29 cellular contexts compared by ENCODE assay signal in the genomic region with DNA sequence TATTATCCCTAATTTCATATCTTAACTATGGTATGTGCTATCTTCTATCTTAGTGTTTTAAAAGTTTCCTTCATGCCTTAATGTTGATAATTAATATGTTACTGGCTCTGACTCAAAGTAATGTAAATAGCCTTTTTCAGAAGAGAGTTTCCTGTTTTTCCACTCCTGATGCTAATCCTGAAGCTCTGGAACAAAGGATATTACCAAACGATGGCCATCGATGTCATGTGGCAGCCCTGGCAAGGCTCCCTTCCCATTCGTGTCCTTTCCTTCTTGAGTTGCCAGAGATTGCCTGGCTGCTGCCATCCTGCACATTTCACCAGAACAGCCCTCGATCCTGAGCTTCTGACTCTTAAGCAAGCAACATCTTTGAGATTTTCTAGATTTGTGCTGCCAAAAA. TPM values are rescaled to one million over a fixed set of nuclear protein-coding genes. Genes with fewer than 3 reads are reported as not detected.
A peak's percentile ranks its signal among the peaks of the same experiment; 100 is the strongest.
DNase-seq lines count a peak whose midpoint lies in the region; ATAC-seq and TF ChIP-seq lines count a peak whose summit lies in the region.
"Had no signal": no experiment of that assay in that cellular context is flagged by ENCODE, and none has a peak within 500 bp of the region (broad histone marks: within the 10 kb centered on the region; RNA-seq: fewer than 3 reads in every experiment).

No MANE protein-coding gene starts in this region.

- H3K4me3 Mint-ChIP-seq in H9 = no peak overlapping the region
- H3K4me3 Mint-ChIP-seq in CD8-positive, alpha-beta T cell = no peak overlapping the region
- H3K4me3 Mint-ChIP-seq: activated CD4-positive, alpha-beta memory T cell treated with anti-CD3 and anti-CD28 coated beads, Interleukin-2, amount 10 ng/mL, durations not matched to agents 7 days and 5 days; activated naive CD4-positive, alpha-beta T cell treated with anti-CD3 and anti-CD28 coated beads, Interleukin-2, amount 50 U/mL, for 24 hours; activated T-helper 17 cell treated with anti-CD3 and anti-CD28 coated beads, Interleukin-2, amount 50 U/mL, for 72 hours; B cell; naive thymus-derived CD8-positive, alpha-beta T cell had no signal

- H3K27ac ChIP-seq in C4-2B = peak overlapping the region; percentile 44
- no peak overlapping the region for H3K27ac ChIP-seq in H9 (ENCODE audit: insufficient read length, low read depth, low read length)
- no peak overlapping the region for H3K27ac ChIP-seq in lower lobe of right lung
- H3K27ac ChIP-seq in CD8-positive, alpha-beta T cell (ENCODE audit: low read depth, low read length) = no peak overlapping the region
- no peak overlapping the region for H3K27ac ChIP-seq in gastrocnemius medialis
- H3K27ac ChIP-seq: breast epithelium, skin epidermis, tibial artery had no signal

- H3K79me1 ChIP-seq in H9 (ENCODE audit: insufficient read depth, low read depth, low read length, poor library complexity, severe bottlenecking) = no peaks in the 10 kb centered on the region

- no peak overlapping the region for H3K4me2 ChIP-seq in H9 (ENCODE audit: insufficient read depth, insufficient read length, low read length)

- no CpG with 5 or more reads among the region's 4 CpGs for WGBS in H9 (ENCODE audit: extremely low coverage, insufficient read length, low lambda C conversion rate)

- ATAC-seq in lower lobe of right lung = peak in 1 of 2 donors; percentile 31
- no peak for ATAC-seq in HG02610 (IDR thresholded peaks at IDR 0.05; ENCODE audit: unreplicated experiment)
- ATAC-seq in CD8-positive, alpha-beta T cell = no peak
- ATAC-seq in gastrocnemius medialis = no peak
- ATAC-seq: activated T-helper 17 cell treated with anti-CD3 and anti-CD28 coated beads, Interleukin-2, amount 50 U/mL, for 72 hours; GM12878; naive thymus-derived CD8-positive, alpha-beta T cell had no signal

- H4K5ac ChIP-seq in H9 (ENCODE audit: insufficient read length, low read depth, low read length) = no peak overlapping the region

- no peak overlapping the region for H2BK5ac ChIP-seq in H9 (ENCODE audit: insufficient read length, low read length)

- H3K23ac ChIP-seq in H9 (ENCODE audit: insufficient read length, low read depth, low read length) = no peak overlapping the region

- peaks cover 0 to 6% (median 5%) of the 10 kb centered on the region in 3 experiments; a peak in 5 of 7 replicates for H3K36me3 Mint-ChIP-seq in H9 (ENCODE audit: insufficient read depth in 1 of 3, low read depth in 3 of 3)
- H3K36me3 Mint-ChIP-seq in CD8-positive, alpha-beta T cell = no peaks in the 10 kb centered on the region
- H3K36me3 Mint-ChIP-seq: activated naive CD4-positive, alpha-beta T cell treated with anti-CD3 and anti-CD28 coated beads, Interleukin-2, amount 50 U/mL, for 24 hours; naive thymus-derived CD8-positive, alpha-beta T cell had no signal

- no peaks in the 10 kb centered on the region for H4K20me1 ChIP-seq in H9 (ENCODE audit: control insufficient read depth, insufficient read depth, insufficient read length)

- no peaks in the 10 kb centered on the region for H3K27me3 ChIP-seq in H9 (ENCODE audit: insufficient read depth, low read length)
- H3K27me3 ChIP-seq in lower lobe of right lung (ENCODE audit: low read depth) = no peaks in the 10 kb centered on the region
- no peaks in the 10 kb centered on the region for H3K27me3 ChIP-seq in CD8-positive, alpha-beta T cell (ENCODE audit: insufficient read depth, low read length)
- H3K27me3 ChIP-seq in gastrocnemius medialis = no peaks in the 10 kb centered on the region
- H3K27me3 ChIP-seq: breast epithelium, tibial artery had no signal

- peaks cover 4 to 5% of the 10 kb centered on the region in 2 experiments; a peak in 3 of 4 replicates for H3K4me1 Mint-ChIP-seq in H9
- H3K4me1 Mint-ChIP-seq in CD8-positive, alpha-beta T cell (ENCODE audit: low read depth) = no peaks in the 10 kb centered on the region
- H3K4me1 Mint-ChIP-seq: activated CD4-positive, alpha-beta memory T cell treated with anti-CD3 and anti-CD28 coated beads, Interleukin-2, amount 10 ng/mL, durations not matched to agents 7 days and 5 days; activated naive CD4-positive, alpha-beta T cell treated with anti-CD3 and anti-CD28 coated beads, Interleukin-2, amount 50 U/mL, for 24 hours; activated T-helper 17 cell treated with anti-CD3 and anti-CD28 coated beads, Interleukin-2, amount 50 U/mL, for 72 hours; B cell; naive thymus-derived CD8-positive, alpha-beta T cell had no signal

- TF ChIP-seq CTCF in C4-2B (conservative IDR thresholded peaks at IDR 0.05) (no peak), H9 (conservative IDR thresholded peaks at IDR 0.05) (no peak), lower lobe of right lung (IDR thresholded peaks at IDR 0.05) (no peak), gastrocnemius medialis (IDR thresholded peaks at IDR 0.05 in 4 of 5, conservative IDR thresholded peaks at IDR 0.05 in 1 of 5) (no peak)
- TF ChIP-seq CTCF in CD8-positive, alpha-beta T cell (IDR thresholded peaks at IDR 0.05) = no peak

- no peak for TF ChIP-seq POLR2A in gastrocnemius medialis (IDR thresholded peaks at IDR 0.05)

- H3K9me3 ChIP-seq in H9 (ENCODE audit: control insufficient read depth, low read depth, low read length) (no peaks in the 10 kb centered on the region), lower lobe of right lung (no peaks in the 10 kb centered on the region), gastrocnemius medialis (no peaks in the 10 kb centered on the region)
- H3K9me3 ChIP-seq in CD8-positive, alpha-beta T cell (ENCODE audit: low read length) = no peaks in the 10 kb centered on the region
- H3K9me3 ChIP-seq: breast epithelium, tibial artery had no signal

- H2BK15ac ChIP-seq in H9 (ENCODE audit: low read depth, low read length) = no peak overlapping the region

- no peak overlapping the region for H2BK20ac ChIP-seq in H9 (ENCODE audit: low read depth, low read length, poor library complexity, severe bottlenecking)

- intact Hi-C loops in lower lobe of right lung (cut with DNase I) = no loop called here
- intact Hi-C loops in CD8-positive, alpha-beta T cell (cut with DNase I, micrococcal nuclease) = no loop called here
- intact Hi-C loops in gastrocnemius medialis (cut with DNase I; ENCODE audit: low total_unique reads) = no loop called here

- H3K14ac ChIP-seq in H9 (ENCODE audit: insufficient read depth, low read length) = no peak overlapping the region

- peaks cover 0 to 8% of the 10 kb centered on the region in 2 experiments; a peak in 2 of 5 replicates for H3K9me3 Mint-ChIP-seq in H9
- H3K9me3 Mint-ChIP-seq in CD8-positive, alpha-beta T cell = no peaks in the 10 kb centered on the region
- H3K9me3 Mint-ChIP-seq: activated naive CD4-positive, alpha-beta T cell treated with anti-CD3 and anti-CD28 coated beads, Interleukin-2, amount 50 U/mL, for 24 hours had no signal

- no peak overlapping the region for H3K18ac ChIP-seq in H9 (ENCODE audit: insufficient read length, low read depth, low read length)

- no peaks in the 10 kb centered on the region for H3K23me2 ChIP-seq in H9 (ENCODE audit: insufficient read length, low read depth, low read length, poor library complexity, severe bottlenecking)

- H3K79me2 ChIP-seq in H9 (ENCODE audit: insufficient read depth, low read length) = no peaks in the 10 kb centered on the region

- H3K4me3 ChIP-seq in lower lobe of right lung = no peak overlapping the region
- no peak overlapping the region for H3K4me3 ChIP-seq in CD8-positive, alpha-beta T cell (ENCODE audit: low read depth, low read length)
- no peak overlapping the region for H3K4me3 ChIP-seq in gastrocnemius medialis
- H3K4me3 ChIP-seq: breast epithelium, GM12878, skin epidermis, tibial artery had no signal

- no peak overlapping the region for H3K56ac ChIP-seq in H9 (ENCODE audit: insufficient read length, low read depth, low read length)

- no peak overlapping the region for H3K9ac ChIP-seq in H9 (ENCODE audit: extremely low read depth, insufficient read length, low read length)

- no peaks in the 10 kb centered on the region for H3K4me1 ChIP-seq in H9 (ENCODE audit: insufficient read depth, low read length)
- H3K4me1 ChIP-seq in lower lobe of right lung = peaks cover 6% of the 10 kb centered on the region
- H3K4me1 ChIP-seq in CD8-positive, alpha-beta T cell (ENCODE audit: insufficient read depth, low read length) = no peaks in the 10 kb centered on the region
- no peaks in the 10 kb centered on the region for H3K4me1 ChIP-seq in gastrocnemius medialis
- H3K4me1 ChIP-seq: breast epithelium, tibial artery had no signal

- H4K91ac ChIP-seq in H9 (ENCODE audit: insufficient read length, low read depth, low read length) = no peak overlapping the region

- no peak overlapping the region for H2AK5ac ChIP-seq in H9 (ENCODE audit: insufficient read length, low read length)

- H3K27ac Mint-ChIP-seq in H9 = peak overlapping the region in 2 of 3 experiments; percentile 82 to 94; a peak in 2 of 7 replicates
- H3K27ac Mint-ChIP-seq in CD8-positive, alpha-beta T cell = no peak overlapping the region
- H3K27ac Mint-ChIP-seq: activated CD4-positive, alpha-beta memory T cell treated with anti-CD3 and anti-CD28 coated beads, Interleukin-2, amount 10 ng/mL, durations not matched to agents 7 days and 5 days; activated naive CD4-positive, alpha-beta T cell treated with anti-CD3 and anti-CD28 coated beads, Interleukin-2, amount 50 U/mL, for 24 hours; activated T-helper 17 cell treated with anti-CD3 and anti-CD28 coated beads, Interleukin-2, amount 50 U/mL, for 72 hours; B cell; naive thymus-derived CD8-positive, alpha-beta T cell had no signal

- H3K27me3 Mint-ChIP-seq in H9 (ENCODE audit: low read depth) = no peaks in the 10 kb centered on the region
- no peaks in the 10 kb centered on the region for H3K27me3 Mint-ChIP-seq in CD8-positive, alpha-beta T cell (ENCODE audit: low read depth)
- H3K27me3 Mint-ChIP-seq: activated CD4-positive, alpha-beta memory T cell treated with anti-CD3 and anti-CD28 coated beads, Interleukin-2, amount 10 ng/mL, durations not matched to agents 7 days and 5 days; activated naive CD4-positive, alpha-beta T cell treated with anti-CD3 and anti-CD28 coated beads, Interleukin-2, amount 50 U/mL, for 24 hours; activated T-helper 17 cell treated with anti-CD3 and anti-CD28 coated beads, Interleukin-2, amount 50 U/mL, for 72 hours; B cell; naive thymus-derived CD8-positive, alpha-beta T cell had no signal

- DNase-seq in H9 (no peak), cerebellum (ENCODE audit: low spot score) (peak; percentile 44), lower lobe of right lung (peak; percentile 46), gastrocnemius medialis (no peak)
- DNase-seq in stimulated activated CD4-positive, alpha-beta T cell treated with anti-CD3 and anti-CD28 coated beads, Interleukin-12 subunit alpha, Interleukin-12 subunit beta, amount 100 ng/mL, for 4 hours = no peak
- DNase-seq in CD8-positive, alpha-beta T cell = no peak
- DNase-seq: activated CD4-positive, alpha-beta memory T cell treated with anti-CD3 and anti-CD28 coated beads, Interleukin-2, amount 10 ng/mL, durations not matched to agents 7 days and 5 days; activated CD4-positive, CD25-positive, alpha-beta regulatory T cell treated with anti-CD3 and anti-CD28 coated beads, Interleukin-2, amount 50 U/mL, for 72 hours; amygdala; islet precursor cell; Kasumi-1; midbrain; naive thymus-derived CD8-positive, alpha-beta T cell; NCI-H526 treated with DMSO at 0.1 percent for 48 hours; occipital lobe; retina; stimulated activated CD4-positive, alpha-beta T cell treated with anti-CD3 and anti-CD28 coated beads, Interleukin-1b, Interleukin-23, amount 100 ng/mL, for 48 hours; stimulated activated CD8-positive, alpha-beta memory T cell treated with anti-CD3 and anti-CD28 coated beads, Interleukin-4, amount 100 ng/mL, for 48 hours; T-helper 1 cell; tibial artery had no signal

- in situ Hi-C loops in gastrocnemius medialis (cut with MboI; ENCODE audit: low sequenced_read_pairs in 4 of 4) = no loop called here

- CTCF ChIA-PET in CD8-positive, alpha-beta T cell (lab: Charles Lee) = no interaction called here

- no peak overlapping the region for H2BK120ac ChIP-seq in H9 (ENCODE audit: low read depth, low read length, poor library complexity, severe bottlenecking)

- H3K4ac ChIP-seq in H9 (ENCODE audit: low read depth, low read length) = no peak overlapping the region

- H3T11ph ChIP-seq in H9 (ENCODE audit: low read length) = no peak overlapping the region

- no peak overlapping the region for H2BK12ac ChIP-seq in H9 (ENCODE audit: insufficient read length, low read depth, low read length)

- POLR2A ChIA-PET in CD8-positive, alpha-beta T cell (lab: Charles Lee) = no interaction called here

- H3K36me3 ChIP-seq in lower lobe of right lung (no peaks in the 10 kb centered on the region), gastrocnemius medialis (no peaks in the 10 kb centered on the region)
- H3K36me3 ChIP-seq in CD8-positive, alpha-beta T cell (ENCODE audit: insufficient read depth, low read length) = no peaks in the 10 kb centered on the region
- H3K36me3 ChIP-seq: breast epithelium, tibial artery had no signal

- H4K8ac ChIP-seq in H9 (replicated peaks; ENCODE audit: insufficient read length, low read depth, low read length) = no peak overlapping the region

- H2AFZ ChIP-seq in H9 (ENCODE audit: low read length) = no peak overlapping the region

RNA-seq across cellular contexts. Expression of a gene that starts 46.1 kb away (rescaled TPM):
- 0.20 and 0.31 TPM in 2 replicates for total RNA-seq in H9 (2021)
- total RNA-seq in cerebellum = 7.3 TPM
- 1.0 TPM for total RNA-seq in lower lobe of right lung
- total RNA-seq in CD8-positive, alpha-beta T cell = not detected
- total RNA-seq in gastrocnemius medialis = not detected
- total RNA-seq: activated CD4-positive, alpha-beta memory T cell treated with anti-CD3 and anti-CD28 coated beads, Interleukin-2, amount 10 ng/mL, durations not matched to agents 7 days and 5 days; activated T-helper 17 cell treated with anti-CD3 and anti-CD28 coated beads, Interleukin-2, amount 50 U/mL, for 72 hours; B cell; Daoy; GM12878; naive thymus-derived CD8-positive, alpha-beta T cell had no signal

RNA-seq across cellular contexts. Expression of a gene that starts 49.9 kb away (rescaled TPM):
- total RNA-seq in H9 (2021) = 0.29 and 0.39 TPM in 2 replicates
- 8.6 TPM for total RNA-seq in cerebellum
- total RNA-seq in lower lobe of right lung = 1.5 TPM
- not detected for total RNA-seq in CD8-positive, alpha-beta T cell
- under 1 TPM in 2 of 4 donors, not detected in 2; 0.27 to 0.46 TPM for total RNA-seq in gastrocnemius medialis
- total RNA-seq: activated CD4-positive, alpha-beta memory T cell treated with anti-CD3 and anti-CD28 coated beads, Interleukin-2, amount 10 ng/mL, durations not matched to agents 7 days and 5 days; activated T-helper 17 cell treated with anti-CD3 and anti-CD28 coated beads, Interleukin-2, amount 50 U/mL, for 72 hours; B cell; Daoy; naive thymus-derived CD8-positive, alpha-beta T cell had no signal

Comparison
In these comparisons a context has a peak if more than half of its experiments do, and no peak if none do; other contexts are left out.
1. DNase-seq: peak in cerebellum (single experiment) and lower lobe of right lung (single experiment); none in H9 (single experiment), stimulated activated CD4-positive, alpha-beta T cell treated with anti-CD3 and anti-CD28 coated beads, Interleukin-12 subunit alpha, Interleukin-12 subunit beta, amount 100 ng/mL, for 4 hours (single experiment), CD8-positive, alpha-beta T cell (0 of 7) and gastrocnemius medialis (0 of 2).